ENCODE assay signal across 1 cellular context in the genomic region with DNA sequence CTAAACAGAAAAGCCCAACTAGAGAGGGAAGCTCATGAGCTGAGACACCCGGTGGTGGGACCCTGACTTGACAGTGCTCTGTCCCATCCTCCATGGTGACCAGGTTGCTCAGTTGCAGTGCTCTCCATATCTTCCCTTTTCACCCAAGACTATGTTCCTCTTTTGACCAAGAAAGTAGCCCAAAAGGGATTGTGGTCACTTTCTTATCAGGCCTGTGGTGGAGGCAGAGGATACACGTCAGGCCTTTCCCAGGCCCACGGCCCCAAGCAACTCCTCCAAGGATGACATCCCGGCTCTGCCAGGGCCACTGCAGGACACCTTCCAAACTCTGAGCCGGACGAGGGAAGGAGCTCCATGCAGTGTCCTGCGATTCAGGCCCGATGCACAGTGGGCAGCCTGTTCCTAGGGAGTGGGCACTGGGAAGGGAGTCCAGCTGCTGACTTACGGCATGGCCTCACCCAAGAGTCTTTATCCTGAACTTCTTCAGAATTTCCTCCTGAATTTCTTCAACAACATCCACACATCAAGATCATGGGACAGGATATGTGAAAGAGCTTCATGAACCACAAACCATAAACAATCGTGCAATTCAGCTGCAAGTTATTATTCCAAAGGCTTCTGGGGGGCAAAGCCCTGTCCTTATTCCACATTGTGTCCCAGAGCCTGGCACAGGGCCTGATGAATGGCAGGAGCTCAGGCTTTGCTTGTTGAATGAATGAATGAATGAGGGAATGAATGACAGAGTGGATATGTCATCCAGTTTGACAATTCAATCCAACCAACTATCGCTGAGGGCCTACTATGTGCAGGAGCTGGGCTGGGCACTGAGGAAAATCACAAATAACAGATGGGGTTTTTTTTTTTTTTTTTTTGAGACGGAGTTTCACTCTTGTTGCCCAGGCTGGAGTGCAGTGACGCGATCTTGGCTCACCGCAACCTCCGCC.
TF ChIP-seq lines count a peak whose summit lies in the region.

No MANE protein-coding gene starts in this region.

TF ChIP-seq in K562, 482 proteins besides CTCF, POLR2A, EP300 and RAD21 (continued from another document and continues in another):
- TF ChIP-seq, protein P1, sequence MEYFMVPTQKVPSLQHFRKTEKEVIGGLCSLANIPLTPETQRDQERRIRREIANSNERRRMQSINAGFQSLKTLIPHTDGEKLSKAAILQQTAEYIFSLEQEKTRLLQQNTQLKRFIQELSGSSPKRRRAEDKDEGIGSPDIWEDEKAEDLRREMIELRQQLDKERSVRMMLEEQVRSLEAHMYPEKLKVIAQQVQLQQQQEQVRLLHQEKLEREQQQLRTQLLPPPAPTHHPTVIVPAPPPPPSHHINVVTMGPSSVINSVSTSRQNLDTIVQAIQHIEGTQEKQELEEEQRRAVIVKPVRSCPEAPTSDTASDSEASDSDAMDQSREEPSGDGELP (CRISPR knock-in tag; IDR thresholded peaks at IDR 0.05; ENCODE audit: borderline replicate concordance): peak; percentile 54; the same call in 1 of the 2 replicates
- no peak for TF ChIP-seq TAF9B (IDR thresholded peaks at IDR 0.05; ENCODE audit: partially characterized antibody)
- no peak for TF ChIP-seq ERF (CRISPR knock-in tag; IDR thresholded peaks at IDR 0.05)
- TF ChIP-seq, protein P2, sequence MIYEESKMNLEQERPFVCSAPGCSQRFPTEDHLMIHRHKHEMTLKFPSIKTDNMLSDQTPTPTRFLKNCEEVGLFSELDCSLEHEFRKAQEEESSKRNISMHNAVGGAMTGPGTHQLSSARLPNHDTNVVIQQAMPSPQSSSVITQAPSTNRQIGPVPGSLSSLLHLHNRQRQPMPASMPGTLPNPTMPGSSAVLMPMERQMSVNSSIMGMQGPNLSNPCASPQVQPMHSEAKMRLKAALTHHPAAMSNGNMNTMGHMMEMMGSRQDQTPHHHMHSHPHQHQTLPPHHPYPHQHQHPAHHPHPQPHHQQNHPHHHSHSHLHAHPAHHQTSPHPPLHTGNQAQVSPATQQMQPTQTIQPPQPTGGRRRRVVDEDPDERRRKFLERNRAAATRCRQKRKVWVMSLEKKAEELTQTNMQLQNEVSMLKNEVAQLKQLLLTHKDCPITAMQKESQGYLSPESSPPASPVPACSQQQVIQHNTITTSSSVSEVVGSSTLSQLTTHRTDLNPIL (CRISPR knock-in tag; IDR thresholded peaks at IDR 0.05): no peak
- TF ChIP-seq NCOA2 (IDR thresholded peaks at IDR 0.05; ENCODE audit: partially characterized antibody in 2 of 2): no peak
- no peak for TF ChIP-seq XRCC5 (IDR thresholded peaks at IDR 0.05; ENCODE audit: low read depth, low read length)
- TF ChIP-seq, protein P3, sequence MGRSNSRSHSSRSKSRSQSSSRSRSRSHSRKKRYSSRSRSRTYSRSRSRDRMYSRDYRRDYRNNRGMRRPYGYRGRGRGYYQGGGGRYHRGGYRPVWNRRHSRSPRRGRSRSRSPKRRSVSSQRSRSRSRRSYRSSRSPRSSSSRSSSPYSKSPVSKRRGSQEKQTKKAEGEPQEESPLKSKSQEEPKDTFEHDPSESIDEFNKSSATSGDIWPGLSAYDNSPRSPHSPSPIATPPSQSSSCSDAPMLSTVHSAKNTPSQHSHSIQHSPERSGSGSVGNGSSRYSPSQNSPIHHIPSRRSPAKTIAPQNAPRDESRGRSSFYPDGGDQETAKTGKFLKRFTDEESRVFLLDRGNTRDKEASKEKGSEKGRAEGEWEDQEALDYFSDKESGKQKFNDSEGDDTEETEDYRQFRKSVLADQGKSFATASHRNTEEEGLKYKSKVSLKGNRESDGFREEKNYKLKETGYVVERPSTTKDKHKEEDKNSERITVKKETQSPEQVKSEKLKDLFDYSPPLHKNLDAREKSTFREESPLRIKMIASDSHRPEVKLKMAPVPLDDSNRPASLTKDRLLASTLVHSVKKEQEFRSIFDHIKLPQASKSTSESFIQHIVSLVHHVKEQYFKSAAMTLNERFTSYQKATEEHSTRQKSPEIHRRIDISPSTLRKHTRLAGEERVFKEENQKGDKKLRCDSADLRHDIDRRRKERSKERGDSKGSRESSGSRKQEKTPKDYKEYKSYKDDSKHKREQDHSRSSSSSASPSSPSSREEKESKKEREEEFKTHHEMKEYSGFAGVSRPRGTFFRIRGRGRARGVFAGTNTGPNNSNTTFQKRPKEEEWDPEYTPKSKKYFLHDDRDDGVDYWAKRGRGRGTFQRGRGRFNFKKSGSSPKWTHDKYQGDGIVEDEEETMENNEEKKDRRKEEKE (IDR thresholded peaks at IDR 0.05; ENCODE audit: borderline replicate concordance in 1 of 2, control insufficient read depth in 1 of 2, low read depth in 2 of 2, low read length in 1 of 2): no peak
- no peak for TF ChIP-seq ZNF76 (CRISPR knock-in tag; IDR thresholded peaks at IDR 0.05; ENCODE audit: borderline replicate concordance)
- no peak for TF ChIP-seq KLF1 (tag; IDR thresholded peaks at IDR 0.05)
- TF ChIP-seq ZEB2 (IDR thresholded peaks at IDR 0.05): 0 out of 2 replicates have a peak, but pooled peaks have one; percentile 58
- TF ChIP-seq, protein P4, sequence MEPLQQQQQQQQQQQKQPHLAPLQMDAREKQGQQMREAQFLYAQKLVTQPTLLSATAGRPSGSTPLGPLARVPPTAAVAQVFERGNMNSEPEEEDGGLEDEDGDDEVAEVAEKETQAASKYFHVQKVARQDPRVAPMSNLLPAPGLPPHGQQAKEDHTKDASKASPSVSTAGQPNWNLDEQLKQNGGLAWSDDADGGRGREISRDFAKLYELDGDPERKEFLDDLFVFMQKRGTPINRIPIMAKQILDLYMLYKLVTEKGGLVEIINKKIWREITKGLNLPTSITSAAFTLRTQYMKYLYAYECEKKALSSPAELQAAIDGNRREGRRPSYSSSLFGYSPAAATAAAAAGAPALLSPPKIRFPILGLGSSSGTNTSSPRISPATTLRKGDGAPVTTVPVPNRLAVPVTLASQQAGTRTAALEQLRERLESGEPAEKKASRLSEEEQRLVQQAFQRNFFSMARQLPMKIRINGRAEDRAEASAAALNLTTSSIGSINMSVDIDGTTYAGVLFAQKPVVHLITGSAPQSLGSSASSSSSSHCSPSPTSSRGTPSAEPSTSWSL (CRISPR knock-in tag; IDR thresholded peaks at IDR 0.05; ENCODE audit: borderline replicate concordance): no peak
- 0 out of 2 replicates have a peak, but pooled peaks have one; percentile 33 for TF ChIP-seq SMARCC2 (IDR thresholded peaks at IDR 0.05; ENCODE audit: low read depth)
- peak; percentile 56; the same call in 1 of the 2 replicates for TF ChIP-seq TAL1 (IDR thresholded peaks at IDR 0.05)
- no peak for TF ChIP-seq TOE1 (IDR thresholded peaks at IDR 0.05; ENCODE audit: borderline replicate concordance)
- TF ChIP-seq TOE1 (CRISPR knock-in tag; IDR thresholded peaks at IDR 0.05; ENCODE audit: borderline replicate concordance, low read depth): no peak
- TF ChIP-seq SMARCA4 (IDR thresholded peaks at IDR 0.05): peak; percentile 80
- TF ChIP-seq, protein P5, sequence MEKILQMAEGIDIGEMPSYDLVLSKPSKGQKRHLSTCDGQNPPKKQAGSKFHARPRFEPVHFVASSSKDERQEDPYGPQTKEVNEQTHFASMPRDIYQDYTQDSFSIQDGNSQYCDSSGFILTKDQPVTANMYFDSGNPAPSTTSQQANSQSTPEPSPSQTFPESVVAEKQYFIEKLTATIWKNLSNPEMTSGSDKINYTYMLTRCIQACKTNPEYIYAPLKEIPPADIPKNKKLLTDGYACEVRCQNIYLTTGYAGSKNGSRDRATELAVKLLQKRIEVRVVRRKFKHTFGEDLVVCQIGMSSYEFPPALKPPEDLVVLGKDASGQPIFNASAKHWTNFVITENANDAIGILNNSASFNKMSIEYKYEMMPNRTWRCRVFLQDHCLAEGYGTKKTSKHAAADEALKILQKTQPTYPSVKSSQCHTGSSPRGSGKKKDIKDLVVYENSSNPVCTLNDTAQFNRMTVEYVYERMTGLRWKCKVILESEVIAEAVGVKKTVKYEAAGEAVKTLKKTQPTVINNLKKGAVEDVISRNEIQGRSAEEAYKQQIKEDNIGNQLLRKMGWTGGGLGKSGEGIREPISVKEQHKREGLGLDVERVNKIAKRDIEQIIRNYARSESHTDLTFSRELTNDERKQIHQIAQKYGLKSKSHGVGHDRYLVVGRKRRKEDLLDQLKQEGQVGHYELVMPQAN (IDR thresholded peaks at IDR 0.05; ENCODE audit: borderline replicate concordance): no peak
- no peak for TF ChIP-seq HOXB6 (CRISPR knock-in tag; IDR thresholded peaks at IDR 0.05; ENCODE audit: borderline replicate concordance)
- TF ChIP-seq ZNF695 (CRISPR knock-in tag; IDR thresholded peaks at IDR 0.05): no peak
- TF ChIP-seq ZNF175 (CRISPR knock-in tag; IDR thresholded peaks at IDR 0.05; ENCODE audit: low read depth): peak; percentile 80
- TF ChIP-seq ZNF121 (CRISPR knock-in tag; conservative IDR thresholded peaks at IDR 0.05): 0 out of 2 replicates have a peak, but pooled peaks have one; percentile 65
- TF ChIP-seq, protein P6, sequence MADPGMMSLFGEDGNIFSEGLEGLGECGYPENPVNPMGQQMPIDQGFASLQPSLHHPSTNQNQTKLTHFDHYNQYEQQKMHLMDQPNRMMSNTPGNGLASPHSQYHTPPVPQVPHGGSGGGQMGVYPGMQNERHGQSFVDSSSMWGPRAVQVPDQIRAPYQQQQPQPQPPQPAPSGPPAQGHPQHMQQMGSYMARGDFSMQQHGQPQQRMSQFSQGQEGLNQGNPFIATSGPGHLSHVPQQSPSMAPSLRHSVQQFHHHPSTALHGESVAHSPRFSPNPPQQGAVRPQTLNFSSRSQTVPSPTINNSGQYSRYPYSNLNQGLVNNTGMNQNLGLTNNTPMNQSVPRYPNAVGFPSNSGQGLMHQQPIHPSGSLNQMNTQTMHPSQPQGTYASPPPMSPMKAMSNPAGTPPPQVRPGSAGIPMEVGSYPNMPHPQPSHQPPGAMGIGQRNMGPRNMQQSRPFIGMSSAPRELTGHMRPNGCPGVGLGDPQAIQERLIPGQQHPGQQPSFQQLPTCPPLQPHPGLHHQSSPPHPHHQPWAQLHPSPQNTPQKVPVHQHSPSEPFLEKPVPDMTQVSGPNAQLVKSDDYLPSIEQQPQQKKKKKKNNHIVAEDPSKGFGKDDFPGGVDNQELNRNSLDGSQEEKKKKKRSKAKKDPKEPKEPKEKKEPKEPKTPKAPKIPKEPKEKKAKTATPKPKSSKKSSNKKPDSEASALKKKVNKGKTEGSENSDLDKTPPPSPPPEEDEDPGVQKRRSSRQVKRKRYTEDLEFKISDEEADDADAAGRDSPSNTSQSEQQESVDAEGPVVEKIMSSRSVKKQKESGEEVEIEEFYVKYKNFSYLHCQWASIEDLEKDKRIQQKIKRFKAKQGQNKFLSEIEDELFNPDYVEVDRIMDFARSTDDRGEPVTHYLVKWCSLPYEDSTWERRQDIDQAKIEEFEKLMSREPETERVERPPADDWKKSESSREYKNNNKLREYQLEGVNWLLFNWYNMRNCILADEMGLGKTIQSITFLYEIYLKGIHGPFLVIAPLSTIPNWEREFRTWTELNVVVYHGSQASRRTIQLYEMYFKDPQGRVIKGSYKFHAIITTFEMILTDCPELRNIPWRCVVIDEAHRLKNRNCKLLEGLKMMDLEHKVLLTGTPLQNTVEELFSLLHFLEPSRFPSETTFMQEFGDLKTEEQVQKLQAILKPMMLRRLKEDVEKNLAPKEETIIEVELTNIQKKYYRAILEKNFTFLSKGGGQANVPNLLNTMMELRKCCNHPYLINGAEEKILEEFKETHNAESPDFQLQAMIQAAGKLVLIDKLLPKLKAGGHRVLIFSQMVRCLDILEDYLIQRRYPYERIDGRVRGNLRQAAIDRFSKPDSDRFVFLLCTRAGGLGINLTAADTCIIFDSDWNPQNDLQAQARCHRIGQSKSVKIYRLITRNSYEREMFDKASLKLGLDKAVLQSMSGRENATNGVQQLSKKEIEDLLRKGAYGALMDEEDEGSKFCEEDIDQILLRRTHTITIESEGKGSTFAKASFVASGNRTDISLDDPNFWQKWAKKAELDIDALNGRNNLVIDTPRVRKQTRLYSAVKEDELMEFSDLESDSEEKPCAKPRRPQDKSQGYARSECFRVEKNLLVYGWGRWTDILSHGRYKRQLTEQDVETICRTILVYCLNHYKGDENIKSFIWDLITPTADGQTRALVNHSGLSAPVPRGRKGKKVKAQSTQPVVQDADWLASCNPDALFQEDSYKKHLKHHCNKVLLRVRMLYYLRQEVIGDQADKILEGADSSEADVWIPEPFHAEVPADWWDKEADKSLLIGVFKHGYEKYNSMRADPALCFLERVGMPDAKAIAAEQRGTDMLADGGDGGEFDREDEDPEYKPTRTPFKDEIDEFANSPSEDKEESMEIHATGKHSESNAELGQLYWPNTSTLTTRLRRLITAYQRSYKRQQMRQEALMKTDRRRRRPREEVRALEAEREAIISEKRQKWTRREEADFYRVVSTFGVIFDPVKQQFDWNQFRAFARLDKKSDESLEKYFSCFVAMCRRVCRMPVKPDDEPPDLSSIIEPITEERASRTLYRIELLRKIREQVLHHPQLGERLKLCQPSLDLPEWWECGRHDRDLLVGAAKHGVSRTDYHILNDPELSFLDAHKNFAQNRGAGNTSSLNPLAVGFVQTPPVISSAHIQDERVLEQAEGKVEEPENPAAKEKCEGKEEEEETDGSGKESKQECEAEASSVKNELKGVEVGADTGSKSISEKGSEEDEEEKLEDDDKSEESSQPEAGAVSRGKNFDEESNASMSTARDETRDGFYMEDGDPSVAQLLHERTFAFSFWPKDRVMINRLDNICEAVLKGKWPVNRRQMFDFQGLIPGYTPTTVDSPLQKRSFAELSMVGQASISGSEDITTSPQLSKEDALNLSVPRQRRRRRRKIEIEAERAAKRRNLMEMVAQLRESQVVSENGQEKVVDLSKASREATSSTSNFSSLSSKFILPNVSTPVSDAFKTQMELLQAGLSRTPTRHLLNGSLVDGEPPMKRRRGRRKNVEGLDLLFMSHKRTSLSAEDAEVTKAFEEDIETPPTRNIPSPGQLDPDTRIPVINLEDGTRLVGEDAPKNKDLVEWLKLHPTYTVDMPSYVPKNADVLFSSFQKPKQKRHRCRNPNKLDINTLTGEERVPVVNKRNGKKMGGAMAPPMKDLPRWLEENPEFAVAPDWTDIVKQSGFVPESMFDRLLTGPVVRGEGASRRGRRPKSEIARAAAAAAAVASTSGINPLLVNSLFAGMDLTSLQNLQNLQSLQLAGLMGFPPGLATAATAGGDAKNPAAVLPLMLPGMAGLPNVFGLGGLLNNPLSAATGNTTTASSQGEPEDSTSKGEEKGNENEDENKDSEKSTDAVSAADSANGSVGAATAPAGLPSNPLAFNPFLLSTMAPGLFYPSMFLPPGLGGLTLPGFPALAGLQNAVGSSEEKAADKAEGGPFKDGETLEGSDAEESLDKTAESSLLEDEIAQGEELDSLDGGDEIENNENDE (IDR thresholded peaks at IDR 0.05; ENCODE audit: low read depth, low read length): no peak
- no peak for TF ChIP-seq HMG20A (CRISPR knock-in tag; conservative IDR thresholded peaks at IDR 0.05)
- no peak for TF ChIP-seq ILK (tag; IDR thresholded peaks at IDR 0.05; ENCODE audit: borderline replicate concordance, low read depth)
- TF ChIP-seq, protein P7, sequence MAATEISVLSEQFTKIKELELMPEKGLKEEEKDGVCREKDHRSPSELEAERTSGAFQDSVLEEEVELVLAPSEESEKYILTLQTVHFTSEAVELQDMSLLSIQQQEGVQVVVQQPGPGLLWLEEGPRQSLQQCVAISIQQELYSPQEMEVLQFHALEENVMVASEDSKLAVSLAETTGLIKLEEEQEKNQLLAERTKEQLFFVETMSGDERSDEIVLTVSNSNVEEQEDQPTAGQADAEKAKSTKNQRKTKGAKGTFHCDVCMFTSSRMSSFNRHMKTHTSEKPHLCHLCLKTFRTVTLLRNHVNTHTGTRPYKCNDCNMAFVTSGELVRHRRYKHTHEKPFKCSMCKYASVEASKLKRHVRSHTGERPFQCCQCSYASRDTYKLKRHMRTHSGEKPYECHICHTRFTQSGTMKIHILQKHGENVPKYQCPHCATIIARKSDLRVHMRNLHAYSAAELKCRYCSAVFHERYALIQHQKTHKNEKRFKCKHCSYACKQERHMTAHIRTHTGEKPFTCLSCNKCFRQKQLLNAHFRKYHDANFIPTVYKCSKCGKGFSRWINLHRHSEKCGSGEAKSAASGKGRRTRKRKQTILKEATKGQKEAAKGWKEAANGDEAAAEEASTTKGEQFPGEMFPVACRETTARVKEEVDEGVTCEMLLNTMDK (IDR thresholded peaks at IDR 0.05; ENCODE audit: borderline replicate concordance, insufficient read depth, low read depth, low read length, poor library complexity, severe bottlenecking): no peak
- TF ChIP-seq CTBP1 (IDR thresholded peaks at IDR 0.05; ENCODE audit: borderline replicate concordance): peak; percentile 88
- TF ChIP-seq ARID1B (IDR thresholded peaks at IDR 0.05): peak; percentile 88
- no peak for TF ChIP-seq ASH1L (IDR thresholded peaks at IDR 0.05; ENCODE audit: borderline replicate concordance, low read depth, partially characterized antibody)
